Comparison of ENCODE assay signal across 12 cellular contexts in the genomic region with DNA sequence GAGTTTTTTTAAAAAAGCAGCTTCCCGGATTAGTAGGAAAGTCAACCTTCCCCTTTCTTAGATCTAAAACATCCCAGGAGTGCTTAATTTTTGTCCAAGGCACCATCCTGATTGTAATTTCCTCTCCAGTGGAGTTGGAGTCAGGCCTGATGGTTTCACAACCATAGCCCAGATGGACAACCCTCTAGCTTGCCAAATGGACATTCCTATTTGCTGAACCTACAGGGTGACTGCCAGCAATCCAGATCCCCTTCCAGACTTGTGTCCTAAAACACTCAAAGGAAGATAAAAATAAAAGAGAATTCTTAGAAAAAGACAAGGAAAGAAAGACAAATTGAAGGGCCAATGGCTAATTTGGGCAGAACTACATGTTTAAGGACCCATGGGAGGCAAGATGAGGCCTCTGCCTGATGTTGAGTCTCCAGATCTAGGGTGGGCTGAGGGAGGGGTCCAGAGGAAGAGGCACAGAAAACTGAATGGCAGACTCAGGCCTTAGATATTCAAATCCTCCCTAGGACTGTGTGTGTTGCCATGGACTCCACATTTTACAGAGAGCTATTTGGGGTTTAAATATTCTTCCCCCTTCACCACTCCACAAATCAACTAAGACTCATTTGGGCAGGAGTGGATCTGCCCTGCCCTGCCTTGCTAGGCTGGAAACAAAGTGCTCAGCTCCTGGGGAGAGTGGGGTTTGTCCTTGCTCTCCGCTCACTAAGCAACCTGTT. TPM values are rescaled to one million over a fixed set of nuclear protein-coding genes. Genes with fewer than 3 reads are reported as not detected.
DNase-seq lines count a peak whose midpoint lies in the region; ATAC-seq and TF ChIP-seq lines count a peak whose summit lies in the region.
"Had no signal": no experiment of that assay in that cellular context is flagged by ENCODE, and none has a peak within 500 bp of the region (broad histone marks: within the 10 kb centered on the region; RNA-seq: fewer than 3 reads in every experiment).

No MANE protein-coding gene starts in this region.

- no peak overlapping the region for H3K4me3 ChIP-seq in heart right ventricle
- no peak overlapping the region for H3K4me3 ChIP-seq in psoas muscle

- no peaks in the 10 kb centered on the region for H3K9me3 ChIP-seq in heart right ventricle
- H3K9me3 ChIP-seq in psoas muscle: no peaks in the 10 kb centered on the region

- TF ChIP-seq CTCF in heart right ventricle (IDR thresholded peaks at IDR 0.05) (no peak), psoas muscle (IDR thresholded peaks at IDR 0.05) (no peak), GM10248 (IDR thresholded peaks at IDR 0.05; ENCODE audit: control extremely low read depth, extremely low read depth, low read depth, missing control alignments) (no peak)

- H3K4me1 ChIP-seq in heart right ventricle (peaks cover 0 to 18% (median 13%) of the 10 kb centered on the region in 9 donors), psoas muscle (peaks cover 25% of the 10 kb centered on the region)

- peak; percentile 92 to 98 (median 96) for ATAC-seq in heart right ventricle
- ATAC-seq in psoas muscle: peak; percentile 91 to 98 (median 95)
- ATAC-seq in GM18520 (IDR thresholded peaks at IDR 0.05; ENCODE audit: unreplicated experiment): no peak
- ATAC-seq: stimulated activated memory B cell treated with anti-CD40 and anti-IgM and Interleukin-4, amounts not matched to agents 10 μg/mL and 1 μg/mL and 100 μg/mL, for 72 hours had no signal

- POLR2A ChIA-PET in GM10248 (lab: Yijun Ruan, JAX): no interaction called here

- CTCF ChIA-PET in GM10248 (lab: Yijun Ruan, JAX): no interaction called here

- H3K27me3 ChIP-seq in heart right ventricle (no peaks in the 10 kb centered on the region), psoas muscle (ENCODE audit: insufficient read depth in 3 of 3, low read length in 2 of 3) (no peaks in the 10 kb centered on the region)

- WGBS in heart right ventricle, 2 donors: 63 to 78% methylated on average over 2 of the region's 2 CpGs
- WGBS in psoas muscle, 3 donors: 30 to 48% (median 38%) methylated on average over 2 of the region's 2 CpGs

- no peaks in the 10 kb centered on the region for H3K36me3 ChIP-seq in heart right ventricle
- no peaks in the 10 kb centered on the region for H3K36me3 ChIP-seq in psoas muscle (ENCODE audit: insufficient read depth in 1 of 2, low read depth in 1 of 2)

- H3K27ac ChIP-seq in heart right ventricle: peak overlapping the region in 9 of 10 donors; percentile 49 to 83 (median 64)
- peak overlapping the region; percentile 32 for H3K27ac ChIP-seq in psoas muscle

- DNase-seq in Ammon's horn (ENCODE audit: low spot score) (peak; percentile 42), amniotic stem cell (lab: John Stamatoyannopoulos, UW) (peak; percentile 18), heart right ventricle (peak in 1 of 2 donors; percentile 80), psoas muscle (peak; percentile 64 to 69), NOMO-1 treated with DMSO at 0.1 percent for 48 hours (lab: John Stamatoyannopoulos, UW; ENCODE audit: unreplicated experiment) (no peak), GM10248 (ENCODE audit: extremely low spot score) (no peak), SKM-1 treated with dmso at 0.1 percent for 144 hours (lab: John Stamatoyannopoulos, UW; ENCODE audit: unreplicated experiment) (no peak)
- DNase-seq: activated naive CD8-positive, alpha-beta T cell treated with anti-CD3 and anti-CD28 coated beads for 36 hours; COR-L47; retina had no signal

- intact Hi-C loops in heart right ventricle (cut with DNase I): loop anchor here in 1 of 10 donors (5.0 kb wide), 1 partner anchor 36 kb away; a partner anchor contains a TSS
- intact Hi-C loops in psoas muscle (cut with DNase I): no loop called here

RNA-seq across cellular contexts. Expression of a gene that starts 38.5 kb away (rescaled TPM):
- total RNA-seq in heart right ventricle (10 to 100 TPM; 12.6 to 29.0 (median 19.0) TPM), psoas muscle (10 to 100 TPM in 2 of 4 donors, 1 to 10 TPM in 2; 7.0 to 18.9 (median 9.8) TPM)
- polyA plus RNA-seq in heart right ventricle (10 to 100 TPM in 1 of 2 donors, 1 to 10 TPM in 1; 6.1 to 12.5 TPM), psoas muscle (1 to 10 TPM; 3.3 to 6.3 (median 4.0) TPM)

Comparison
In these comparisons a context has a peak if more than half of its experiments do, and no peak if none do; other contexts are left out.
1. DNase-seq: peak in Ammon's horn (single experiment), amniotic stem cell (single experiment) and psoas muscle (2 of 2); none in NOMO-1 treated with DMSO at 0.1 percent for 48 hours (single experiment), GM10248 (single experiment) and SKM-1 treated with dmso at 0.1 percent for 144 hours (single experiment).